In the genomic region with DNA sequence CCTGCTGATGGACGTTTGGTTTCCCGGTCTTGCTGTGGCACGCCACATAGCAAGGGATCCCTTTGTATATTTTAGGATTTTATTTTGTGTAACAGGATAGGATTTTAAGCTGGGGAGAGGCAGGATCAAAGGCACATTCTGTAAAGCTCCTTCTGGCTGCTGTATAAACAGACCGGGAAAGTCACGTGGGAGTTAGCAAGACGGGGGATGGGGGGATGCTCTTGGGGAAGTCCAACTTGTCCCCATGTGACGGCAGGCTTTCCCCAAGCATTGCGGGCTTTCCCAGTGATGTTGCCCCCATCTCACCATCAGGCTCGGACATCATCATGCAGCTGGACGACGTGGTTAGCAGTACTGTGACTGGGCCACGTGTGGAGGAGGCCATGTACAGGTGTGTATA, we compare ENCODE assay signal across 27 cellular contexts. TPM values are rescaled to one million over a fixed set of nuclear protein-coding genes. Genes with fewer than 3 reads are reported as not detected.
A peak's percentile ranks its signal among the peaks of the same experiment; 100 is the strongest.
DNase-seq lines count a peak whose midpoint lies in the region; ATAC-seq, FAIRE-seq and TF ChIP-seq lines count a peak whose summit lies in the region.
"Had no signal": no experiment of that assay in that cellular context is flagged by ENCODE, and none has a peak within 500 bp of the region (broad histone marks: within the 10 kb centered on the region; RNA-seq: fewer than 3 reads in every experiment).

No MANE protein-coding gene starts in this region.

- intact Hi-C loops in GM12878 (cut with micrococcal nuclease; ENCODE audit: unreplicated experiment) = no loop called here

- peaks cover 4 to 29% of the 10 kb centered on the region in 2 experiments; a peak in 2 of 3 replicates for H3K36me3 ChIP-seq in HEK293 (ENCODE audit: control insufficient read depth in 2 of 2, insufficient read depth in 1 of 2, low read length in 2 of 2)
- peaks cover 0 to 2% of the 10 kb centered on the region in 2 experiments; a peak in 1 of 4 replicates for H3K36me3 ChIP-seq in GM12878 (ENCODE audit: control insufficient read depth in 2 of 2, insufficient read depth in 2 of 2, low read length in 1 of 2)
- no peaks in the 10 kb centered on the region for H3K36me3 ChIP-seq in GM23338 (ENCODE audit: insufficient read depth)

- no peaks in the 10 kb centered on the region for H4K20me1 ChIP-seq in GM12878 (ENCODE audit: control insufficient read depth, insufficient read depth)
- H4K20me1 ChIP-seq in GM23338 (replicated peaks; ENCODE audit: insufficient read depth) = no peaks in the 10 kb centered on the region

- POLR2A ChIA-PET in AG04450 (lab: Yijun Ruan, JAX) (no interaction called here), HEK293 (lab: Yijun Ruan, JAX) (interaction anchor here (0.7 to 1.1 kb wide), 3 partner anchors 11 to 515 kb away, joined by 3 read pairs; partner anchors contain the start of gene DNM2), GM12878 (lab: Charles Lee) (interaction anchor here (0.7 kb wide), 1 partner anchor 736 kb away, joined by 5 read pairs; no protein-coding TSS in a partner anchor)

- 34% methylated on average over 12 of the region's 12 CpGs for WGBS in GM12878 (ENCODE audit: insufficient coverage, insufficient replicate concordance, low lambda C conversion rate, missing lambda C conversion rate)

- no peak for TF ChIP-seq CTCF in AG04450 (IDR thresholded peaks at IDR 0.05; ENCODE audit: low read depth, low read length)
- no peak for TF ChIP-seq CTCF in HEK293 (tag by site-specific recombination; IDR thresholded peaks at IDR 0.05)
- no peak for TF ChIP-seq CTCF in GM12878 (IDR thresholded peaks at IDR 0.05 in 2 of 3, conservative IDR thresholded peaks at IDR 0.05 in 1 of 3; ENCODE audit: control insufficient read depth in 2 of 3, extremely low read depth in 1 of 3, insufficient read depth in 1 of 3, low read depth in 3 of 3, low read length in 3 of 3)
- no peak for TF ChIP-seq CTCF in GM23338 (conservative IDR thresholded peaks at IDR 0.05; ENCODE audit: low read depth in 2 of 2)

- BruUV-seq in GM12878 (replicated peaks; lab: Mats Ljungman, UMichigan) = no TSS peak

- ATAC-seq in GM12878 = peak; percentile 42; the same call in 2 of the 3 replicates
- ATAC-seq in activated T-helper 17 cell treated with anti-CD3 and anti-CD28 coated beads, Interleukin-2, amount 50 U/mL, for 72 hours (replicated peaks) = no peak
- no peak for ATAC-seq in GM23338

- H3K9me2 ChIP-seq in GM23338 (ENCODE audit: insufficient read depth) = no peaks in the 10 kb centered on the region

- DNase-seq in AG04450 (ENCODE audit: low read depth, low spot score) (peak; percentile 18), GM12878 (ENCODE audit: low read depth, low spot score) (no peak), left kidney (ENCODE audit: low read depth, low spot score) (peak; percentile 66), NCI-H526 treated with DMSO at 0.1 percent for 48 hours (lab: John Stamatoyannopoulos, UW) (no peak), NCI-H1417 treated with DMSO at 0.1 percent for 48 hours (lab: John Stamatoyannopoulos, UW) (no peak), GM23338 (ENCODE audit: low spot score) (no peak)
- DNase-seq: 8988T; AML-193; C1 segment of cervical spinal cord; CD4-positive, alpha-beta memory T cell; COR-L47; DMS 273 treated with DMSO at 0.1 percent for 48 hours; DMS79; EL; GDM1; H9; NCI-H1092; NCI-H1436 treated with DMSO at 0.1 percent for 48 hours; NCI-H187 treated with DMSO at 0.1 percent for 48 hours; NCI-H2107; NCI-H524; NCI-H774; Right ventricle myocardium superior; RPMI8226 had no signal

- TF ChIP-seq RAD21 in GM12878 (IDR thresholded peaks at IDR 0.05; ENCODE audit: insufficient read depth, low read depth, low read length) = no peak

- H3F3A ChIP-seq in GM23338 (replicated peaks; ENCODE audit: low read depth) = peaks cover 8% of the 10 kb centered on the region

- RAD21 ChIA-PET in GM12878 (lab: Charles Lee; ENCODE audit: unreplicated experiment) = no interaction called here

- peaks cover 44% of the 10 kb centered on the region for H3K36me3 Mint-ChIP-seq in activated T-helper 17 cell treated with anti-CD3 and anti-CD28 coated beads, Interleukin-2, amount 50 U/mL, for 72 hours (ENCODE audit: low read depth)
- H3K36me3 Mint-ChIP-seq in GM23338 (ENCODE audit: low read depth) = peaks cover 15% of the 10 kb centered on the region; the same call in 2 of the 3 replicates

- SMC1A ChIA-PET in GM12878 (lab: Charles Lee; ENCODE audit: uncharacterized antibody, unreplicated experiment) = interaction anchor here (1.0 kb wide), 1 partner anchor 157 kb away, joined by 3 read pairs; no protein-coding TSS in a partner anchor

- no peak overlapping the region for H3K27ac Mint-ChIP-seq in activated T-helper 17 cell treated with anti-CD3 and anti-CD28 coated beads, Interleukin-2, amount 50 U/mL, for 72 hours
- H3K27ac Mint-ChIP-seq in GM23338 = no peak overlapping the region
- H3K27ac Mint-ChIP-seq: H9 had no signal

- in situ Hi-C loops in GM12878 (cut with MboI) = no loop called here

- H3K27ac ChIP-seq in AG04450 (ENCODE audit: low read depth, low read length) = peak overlapping the region; percentile 2
- H3K27ac ChIP-seq in HEK293 (ENCODE audit: extremely low read depth, low read depth, low read length) = no peak overlapping the region
- H3K27ac ChIP-seq in GM12878 (ENCODE audit: control insufficient read depth, insufficient read depth) = no peak overlapping the region
- H3K27ac ChIP-seq in GM23338 (ENCODE audit: low read depth) = no peak overlapping the region

- H3K4me3 ChIP-seq in AG04450 (ENCODE audit: low read depth, low read length) = no peak overlapping the region
- no peak overlapping the region for H3K4me3 ChIP-seq in HEK293 (ENCODE audit: low read depth, low read length)
- H3K4me3 ChIP-seq in GM12878 = no peak overlapping the region
- no peak overlapping the region for H3K4me3 ChIP-seq in GM23338

- H3K27me3 Mint-ChIP-seq in activated T-helper 17 cell treated with anti-CD3 and anti-CD28 coated beads, Interleukin-2, amount 50 U/mL, for 72 hours = no peaks in the 10 kb centered on the region
- peaks cover 9% of the 10 kb centered on the region for H3K27me3 Mint-ChIP-seq in GM23338 (ENCODE audit: insufficient read depth, low read depth, poor library complexity)
- H3K27me3 Mint-ChIP-seq: CD4-positive, alpha-beta memory T cell had no signal

- no peaks in the 10 kb centered on the region for H3K4me1 Mint-ChIP-seq in activated T-helper 17 cell treated with anti-CD3 and anti-CD28 coated beads, Interleukin-2, amount 50 U/mL, for 72 hours
- H3K4me1 Mint-ChIP-seq in GM23338 = peaks cover 6% of the 10 kb centered on the region

- H3K27me3 ChIP-seq in AG04450 (ENCODE audit: control insufficient read depth, insufficient read depth, low read length) (no peaks in the 10 kb centered on the region), GM12878 (replicated peaks in 1 of 2; ENCODE audit: control insufficient read depth in 2 of 2, insufficient read depth in 2 of 2, low read length in 1 of 2) (no peaks in the 10 kb centered on the region), GM23338 (ENCODE audit: insufficient read depth) (no peaks in the 10 kb centered on the region)

- no peak for TF ChIP-seq POLR2A in GM12878 (IDR thresholded peaks at IDR 0.05; ENCODE audit: low read depth, low read length)

- no peak overlapping the region for H3K9ac ChIP-seq in GM12878 (ENCODE audit: control insufficient read depth, insufficient read depth, low read length)

- TF ChIP-seq EP300 in GM12878 (IDR thresholded peaks at IDR 0.05; ENCODE audit: borderline replicate concordance in 1 of 2, control insufficient read depth in 1 of 2, low read depth in 2 of 2, low read length in 2 of 2) = no peak

- H3K4me3 Mint-ChIP-seq in activated T-helper 17 cell treated with anti-CD3 and anti-CD28 coated beads, Interleukin-2, amount 50 U/mL, for 72 hours = no peak overlapping the region
- no peak overlapping the region; the same call in 2 of the 3 replicates for H3K4me3 Mint-ChIP-seq in GM23338
- H3K4me3 Mint-ChIP-seq: CD4-positive, alpha-beta memory T cell; H9 had no signal

- CTCF ChIA-PET in AG04450 (lab: Charles Lee) (interaction anchor here (4.1 kb wide), 1 partner anchor 10 kb away, joined by 20 read pairs; the partner anchor contains the start of gene DNM2), HEK293 (lab: Yijun Ruan, JAX) (interaction anchor here (3.7 kb wide), 1 partner anchor 11 kb away, joined by 18 read pairs; the partner anchor contains the start of gene DNM2), GM12878 (lab: Yijun Ruan, JAX) (interaction anchor here (0.6 to 1.5 kb wide), 3 partner anchors 10 to 329 kb away, joined by 3 to 4 read pairs (median 3); partner anchors contain the start of gene DNM2)

- H2AFZ ChIP-seq in GM12878 (ENCODE audit: control insufficient read depth, low read depth, low read length) (no peak overlapping the region), GM23338 (no peak overlapping the region)

- H3K9me3 ChIP-seq in AG04450 (ENCODE audit: control insufficient read depth, insufficient read depth, low read length) = no peaks in the 10 kb centered on the region
- H3K9me3 ChIP-seq in HEK293 (ENCODE audit: control insufficient read depth, insufficient read depth, low read depth, low read length) = no peaks in the 10 kb centered on the region
- H3K9me3 ChIP-seq in GM12878 (replicated peaks; ENCODE audit: control insufficient read depth, insufficient read depth, low read length) = no peaks in the 10 kb centered on the region

- no peak for FAIRE-seq in GM12878 (lab: Jason Lieb, UNC)
- FAIRE-seq: GM12892 had no signal

- H3K9me3 Mint-ChIP-seq in activated T-helper 17 cell treated with anti-CD3 and anti-CD28 coated beads, Interleukin-2, amount 50 U/mL, for 72 hours = no peaks in the 10 kb centered on the region
- no peaks in the 10 kb centered on the region for H3K9me3 Mint-ChIP-seq in GM23338
- H3K9me3 Mint-ChIP-seq: CD4-positive, alpha-beta memory T cell; H9 had no signal

- H3K4me1 ChIP-seq in HEK293 (ENCODE audit: control insufficient read depth, insufficient read depth, low read length) (0 out of 2 replicates have a peak, but pooled peaks cover 3% of the 10 kb centered on the region), GM12878 (ENCODE audit: control insufficient read depth, insufficient read depth, low read length) (no peaks in the 10 kb centered on the region), GM23338 (ENCODE audit: insufficient read depth) (no peaks in the 10 kb centered on the region)

- H3K79me2 ChIP-seq in GM12878 (ENCODE audit: control insufficient read depth, insufficient read depth, low read length) = no peaks in the 10 kb centered on the region
- 0 out of 2 replicates have a peak, but pooled peaks cover 4% of the 10 kb centered on the region for H3K79me2 ChIP-seq in GM23338 (replicated peaks; ENCODE audit: insufficient read depth)

- H3K4me2 ChIP-seq in GM12878 (ENCODE audit: control insufficient read depth, insufficient read depth) = no peak overlapping the region
- no peak overlapping the region for H3K4me2 ChIP-seq in GM23338

RNA-seq across cellular contexts. Expression of gene QTRT1, which starts 5.8 kb away (rescaled TPM):
- 19.5 and 25.3 TPM in 2 replicates for polyA plus RNA-seq in AG04450 (2011; rRNA removed)
- 7.5 and 13.6 TPM in 2 replicates for polyA minus RNA-seq in AG04450 (2011; rRNA and poly(A)+ RNA removed)
- 39.8 and 40.8 TPM in 2 replicates for total RNA-seq in GM12878 (2013; cell fraction: nucleolus; rRNA removed)
- total RNA-seq in GM12878 (2014; rRNA removed) = 40.7 and 44.3 TPM in 2 replicates
- total RNA-seq in GM12878 (2014; rRNA removed; fragmentation: Illumina TruSeq; extraction: Trizol) = 18.1 and 19.9 TPM in 2 replicates
- total RNA-seq in GM12878 (2021) = 55.0 and 59.3 TPM in 2 replicates
- 33.3 TPM for polyA plus RNA-seq in GM12878 (2011; ENCODE audit: low read depth)
- polyA plus RNA-seq in GM12878 (2011; rRNA removed) = 10.7 and 33.9 TPM in 2 replicates
- polyA plus RNA-seq in GM12878 (2011; cell fraction: cytosol; rRNA removed) = 41.3 and 62.3 TPM in 2 replicates
- 244 and 250 TPM in 2 replicates for polyA plus RNA-seq in GM12878 (2011; cell fraction: nucleus; rRNA removed)
- polyA plus RNA-seq in GM12878 (2012) = 42.4 and 48.1 TPM in 2 replicates
- polyA plus RNA-seq in GM12878 (2014; fragmentation: Illumina TruSeq; extraction: Trizol) = 4.0 and 14.2 TPM in 2 replicates
- polyA plus RNA-seq in GM12878 (2014; fragmentation: Nextera tagmentation; extraction: Ambion mirVana) = 1 to 10 TPM in 1 of 2 experiments, under 1 TPM in 1; 0.89 to 8.6 TPM
- polyA plus RNA-seq in GM12878 (2014; rRNA removed) = 66.0 and 71.2 TPM in 2 replicates
- polyA plus RNA-seq in GM12878 (2016; fragmentation: Nextera tagmentation; extraction: Ambion mirVana) = 10 to 100 TPM; 73.7 to 78.9 TPM
- polyA minus RNA-seq in GM12878 (2011; rRNA and poly(A)+ RNA removed) = 13.8 and 18.9 TPM in 2 replicates
- polyA minus RNA-seq in GM12878 (2011; cell fraction: cytosol; rRNA and poly(A)+ RNA removed) = 10.2 and 10.4 TPM in 2 replicates
- 20.6 and 23.8 TPM in 2 replicates for polyA minus RNA-seq in GM12878 (2011; cell fraction: nucleus; rRNA and poly(A)+ RNA removed)
- total RNA-seq in activated T-helper 17 cell treated with anti-CD3 and anti-CD28 coated beads, Interleukin-2, amount 50 U/mL, for 72 hours = 10 to 100 TPM; 36.9 to 61.3 TPM
- 54.5 and 61.2 TPM in 2 replicates for total RNA-seq in GM23338 (2014; rRNA removed; shearing (Covaris generic))
- 77.4 and 83.5 TPM in 2 replicates for polyA plus RNA-seq in GM23338 (2016; fragmentation: Nextera tagmentation; extraction: Ambion mirVana)

RNA-seq across cellular contexts. Expression of gene DNM2, which starts 10.9 kb away (rescaled TPM):
- 36.9 and 49.1 TPM in 2 replicates for polyA plus RNA-seq in AG04450 (2011; rRNA removed)
- 126 and 150 TPM in 2 replicates for polyA minus RNA-seq in AG04450 (2011; rRNA and poly(A)+ RNA removed)
- total RNA-seq in GM12878 (2013; cell fraction: nucleolus; rRNA removed) = 284 and 297 TPM in 2 replicates
- 56.8 and 68.7 TPM in 2 replicates for total RNA-seq in GM12878 (2014; rRNA removed)
- 53.0 and 58.9 TPM in 2 replicates for total RNA-seq in GM12878 (2014; rRNA removed; fragmentation: Illumina TruSeq; extraction: Trizol)
- 128 and 146 TPM in 2 replicates for total RNA-seq in GM12878 (2021)
- 38.6 TPM for polyA plus RNA-seq in GM12878 (2011; ENCODE audit: low read depth)
- polyA plus RNA-seq in GM12878 (2011; rRNA removed) = 22.8 and 47.4 TPM in 2 replicates
- polyA plus RNA-seq in GM12878 (2011; cell fraction: cytosol; rRNA removed) = 40.7 and 47.0 TPM in 2 replicates
- polyA plus RNA-seq in GM12878 (2011; cell fraction: nucleus; rRNA removed) = 133 and 175 TPM in 2 replicates
- polyA plus RNA-seq in GM12878 (2012) = 82.2 and 92.4 TPM in 2 replicates
- 54.5 and 69.2 TPM in 2 replicates for polyA plus RNA-seq in GM12878 (2014; fragmentation: Illumina TruSeq; extraction: Trizol)
- 1 to 10 TPM; 1.2 to 3.4 TPM for polyA plus RNA-seq in GM12878 (2014; fragmentation: Nextera tagmentation; extraction: Ambion mirVana)
- polyA plus RNA-seq in GM12878 (2014; rRNA removed) = 93.1 and 113 TPM in 2 replicates
- 100 to 1,000 TPM in 1 of 2 experiments, 10 to 100 TPM in 1; 98.3 to 100 TPM for polyA plus RNA-seq in GM12878 (2016; fragmentation: Nextera tagmentation; extraction: Ambion mirVana)
- 102 and 114 TPM in 2 replicates for polyA minus RNA-seq in GM12878 (2011; rRNA and poly(A)+ RNA removed)
- 44.5 and 54.7 TPM in 2 replicates for polyA minus RNA-seq in GM12878 (2011; cell fraction: cytosol; rRNA and poly(A)+ RNA removed)
- 103 and 181 TPM in 2 replicates for polyA minus RNA-seq in GM12878 (2011; cell fraction: nucleus; rRNA and poly(A)+ RNA removed)
- 100 to 1,000 TPM; 185 to 209 TPM for total RNA-seq in activated T-helper 17 cell treated with anti-CD3 and anti-CD28 coated beads, Interleukin-2, amount 50 U/mL, for 72 hours
- 107 and 138 TPM in 2 replicates for total RNA-seq in GM23338 (2014; rRNA removed; shearing (Covaris generic))
- polyA plus RNA-seq in GM23338 (2016; fragmentation: Nextera tagmentation; extraction: Ambion mirVana) = 40.0 and 40.7 TPM in 2 replicates

RNA-seq across cellular contexts. Expression of gene ILF3, which starts 52.8 kb away (rescaled TPM):
- polyA plus RNA-seq in AG04450 (2011; rRNA removed) = 143 and 155 TPM in 2 replicates
- polyA minus RNA-seq in AG04450 (2011; rRNA and poly(A)+ RNA removed) = 123 and 144 TPM in 2 replicates
- total RNA-seq in GM12878 (2013; cell fraction: nucleolus; rRNA removed) = 214 and 243 TPM in 2 replicates
- total RNA-seq in GM12878 (2014; rRNA removed) = 100 and 112 TPM in 2 replicates
- total RNA-seq in GM12878 (2014; rRNA removed; fragmentation: Illumina TruSeq; extraction: Trizol) = 109 and 112 TPM in 2 replicates
- 354 and 383 TPM in 2 replicates for total RNA-seq in GM12878 (2021)
- 91.1 TPM for polyA plus RNA-seq in GM12878 (2011; ENCODE audit: low read depth)
- 106 and 178 TPM in 2 replicates for polyA plus RNA-seq in GM12878 (2011; rRNA removed)
- 116 and 136 TPM in 2 replicates for polyA plus RNA-seq in GM12878 (2011; cell fraction: cytosol; rRNA removed)
- polyA plus RNA-seq in GM12878 (2011; cell fraction: nucleus; rRNA removed) = 323 and 436 TPM in 2 replicates
- polyA plus RNA-seq in GM12878 (2012) = 139 and 213 TPM in 2 replicates
- 180 and 253 TPM in 2 replicates for polyA plus RNA-seq in GM12878 (2014; fragmentation: Illumina TruSeq; extraction: Trizol)
- polyA plus RNA-seq in GM12878 (2014; fragmentation: Nextera tagmentation; extraction: Ambion mirVana) = 10 to 100 TPM; 28.1 to 38.1 TPM
- 175 and 191 TPM in 2 replicates for polyA plus RNA-seq in GM12878 (2014; rRNA removed)
- polyA plus RNA-seq in GM12878 (2016; fragmentation: Nextera tagmentation; extraction: Ambion mirVana) = 100 to 1,000 TPM; 205 TPM
- 111 and 131 TPM in 2 replicates for polyA minus RNA-seq in GM12878 (2011; rRNA and poly(A)+ RNA removed)
- 59.6 and 68.8 TPM in 2 replicates for polyA minus RNA-seq in GM12878 (2011; cell fraction: cytosol; rRNA and poly(A)+ RNA removed)
- 70.6 and 125 TPM in 2 replicates for polyA minus RNA-seq in GM12878 (2011; cell fraction: nucleus; rRNA and poly(A)+ RNA removed)
- total RNA-seq in activated T-helper 17 cell treated with anti-CD3 and anti-CD28 coated beads, Interleukin-2, amount 50 U/mL, for 72 hours = 100 to 1,000 TPM; 286 to 439 TPM
- total RNA-seq in GM23338 (2014; rRNA removed; shearing (Covaris generic)) = 544 and 573 TPM in 2 replicates
- polyA plus RNA-seq in GM23338 (2016; fragmentation: Nextera tagmentation; extraction: Ambion mirVana) = 616 and 625 TPM in 2 replicates

Comparison
In these comparisons a context has a peak if more than half of its experiments do, and no peak if none do; other contexts are left out.
1. DNase-seq: peak in AG04450 (single experiment) and left kidney (single experiment); none in GM12878 (single experiment), NCI-H526 treated with DMSO at 0.1 percent for 48 hours (single experiment), NCI-H1417 treated with DMSO at 0.1 percent for 48 hours (single experiment) and GM23338 (single experiment).